8 cellular contexts compared by ENCODE assay signal in the genomic region with DNA sequence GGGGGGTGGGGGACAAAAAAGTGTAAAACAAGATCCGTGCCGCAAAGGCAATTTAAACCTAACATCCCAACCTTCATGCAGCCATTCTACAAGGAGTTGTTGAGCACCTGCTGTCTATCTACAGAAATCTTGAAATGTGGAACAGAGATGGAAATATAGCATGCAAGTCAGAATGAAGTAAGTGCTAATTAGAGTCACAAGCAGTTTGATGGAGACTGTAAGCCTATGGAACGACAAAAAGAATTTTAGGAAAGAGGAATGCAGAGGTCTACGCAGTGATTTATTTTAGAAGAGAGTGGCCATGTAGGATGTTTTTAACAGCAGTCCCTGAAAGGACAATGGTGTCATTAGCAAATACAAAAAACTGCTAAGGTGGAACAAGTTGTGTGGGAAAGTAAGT. TPM values are rescaled to one million over a fixed set of nuclear protein-coding genes. Genes with fewer than 3 reads are reported as not detected.
DNase-seq lines count a peak whose midpoint lies in the region; ATAC-seq and TF ChIP-seq lines count a peak whose summit lies in the region.

No MANE protein-coding gene starts in this region.

- no peaks in the 10 kb centered on the region for H3K9me3 ChIP-seq in BLaER1 treated with 17β-estradiol and CSF1 and Interleukin-3, amounts not matched to agents 10 nM and 100 nM (replicated peaks in 1 of 11)
- H3K9me3 ChIP-seq in colonic mucosa, result no peaks in the 10 kb centered on the region

- no peak for ATAC-seq in natural killer cell treated with Interleukin-12 subunit alpha and Interleukin-12 subunit beta and Interleukin-15 and Interleukin-18, amount 100 ng/mL, for 72 hours
- no peak for ATAC-seq in GM19397 (IDR thresholded peaks at IDR 0.05; ENCODE audit: unreplicated experiment)
- no peak for ATAC-seq in GM18909 (IDR thresholded peaks at IDR 0.05; ENCODE audit: poor library complexity, unreplicated experiment)
- no peak for ATAC-seq in esophagus mucosa

- H3K27ac ChIP-seq in BLaER1 treated with 17β-estradiol and CSF1 and Interleukin-3, amounts not matched to agents 10 nM and 100 nM, result peak overlapping the region; percentile 51 to 89 (median 80); a peak in 21 of 22 replicates
- H3K27ac ChIP-seq in colonic mucosa, result peak overlapping the region; percentile 44

- intact Hi-C loops in colonic mucosa (cut with DNase I), result loop anchor here (10.0 kb wide), 1 partner anchor 308 kb away; the partner anchor contains the start of gene CPOX

- H3K4me1 Mint-ChIP-seq in IgD-negative memory B cell, result peaks cover 8 to 12% (median 11%) of the 10 kb centered on the region in 3 donors
- peaks cover 11 to 13% of the 10 kb centered on the region in 2 donors for H3K4me1 Mint-ChIP-seq in natural killer cell treated with Interleukin-12 subunit alpha and Interleukin-12 subunit beta and Interleukin-15 and Interleukin-18, amount 100 ng/mL, for 72 hours (ENCODE audit: low read depth in 2 of 2)

- H3K4me1 ChIP-seq in BLaER1 treated with 17β-estradiol and CSF1 and Interleukin-3, amounts not matched to agents 10 nM and 100 nM, result peaks cover 12 to 24% (median 17%) of the 10 kb centered on the region in 10 experiments
- no peaks in the 10 kb centered on the region for H3K4me1 ChIP-seq in colonic mucosa

- H3K27me3 Mint-ChIP-seq in IgD-negative memory B cell, result peaks cover 11% of the 10 kb centered on the region
- H3K27me3 Mint-ChIP-seq in natural killer cell treated with Interleukin-12 subunit alpha and Interleukin-12 subunit beta and Interleukin-15 and Interleukin-18, amount 100 ng/mL, for 72 hours, result peaks cover 22 to 23% of the 10 kb centered on the region in 2 donors

- H3K27me3 ChIP-seq in BLaER1 treated with 17β-estradiol and CSF1 and Interleukin-3, amounts not matched to agents 10 nM and 100 nM, result no peaks in the 10 kb centered on the region
- H3K27me3 ChIP-seq in colonic mucosa, result no peaks in the 10 kb centered on the region

- peaks cover 0 to 1% (median 0%) of the 10 kb centered on the region in 3 donors for H3K9me3 Mint-ChIP-seq in IgD-negative memory B cell
- H3K9me3 Mint-ChIP-seq in natural killer cell treated with Interleukin-12 subunit alpha and Interleukin-12 subunit beta and Interleukin-15 and Interleukin-18, amount 100 ng/mL, for 72 hours, result no peaks in the 10 kb centered on the region

- H3K27ac Mint-ChIP-seq in IgD-negative memory B cell, result peak overlapping the region in 1 of 3 donors; percentile 24
- peak overlapping the region; percentile 54 to 63 for H3K27ac Mint-ChIP-seq in natural killer cell treated with Interleukin-12 subunit alpha and Interleukin-12 subunit beta and Interleukin-15 and Interleukin-18, amount 100 ng/mL, for 72 hours

- H3K36me3 ChIP-seq in BLaER1 treated with 17β-estradiol and CSF1 and Interleukin-3, amounts not matched to agents 10 nM and 100 nM, result no peaks in the 10 kb centered on the region
- no peaks in the 10 kb centered on the region for H3K36me3 ChIP-seq in colonic mucosa

- H3K4me3 ChIP-seq in BLaER1 treated with 17β-estradiol and CSF1 and Interleukin-3, amounts not matched to agents 10 nM and 100 nM, result peak overlapping the region; percentile 70 to 99 (median 91)
- peak overlapping the region; percentile 89 for H3K4me3 ChIP-seq in colonic mucosa

- H3K4me2 ChIP-seq in BLaER1 treated with 17β-estradiol and CSF1 and Interleukin-3, amounts not matched to agents 10 nM and 100 nM, result peak overlapping the region; percentile 70 to 89 (median 81)

- no peaks in the 10 kb centered on the region for H3K36me3 Mint-ChIP-seq in IgD-negative memory B cell
- H3K36me3 Mint-ChIP-seq in natural killer cell treated with Interleukin-12 subunit alpha and Interleukin-12 subunit beta and Interleukin-15 and Interleukin-18, amount 100 ng/mL, for 72 hours, result no peaks in the 10 kb centered on the region

- DNase-seq in colonic mucosa (no peak), NOMO-1 treated with DMSO at 0.1 percent for 48 hours (lab: John Stamatoyannopoulos, UW; ENCODE audit: unreplicated experiment) (no peak)
- no peak for DNase-seq in natural killer cell treated with Interleukin-12 subunit alpha and Interleukin-12 subunit beta and Interleukin-15 and Interleukin-18, amount 100 ng/mL, for 72 hours (ENCODE audit: low spot score)

- H4K20me1 ChIP-seq in BLaER1 treated with 17β-estradiol and CSF1 and Interleukin-3, amounts not matched to agents 10 nM and 100 nM, result peaks cover 0 to 18% (median 0%) of the 10 kb centered on the region in 11 experiments; a peak in 2 of 22 replicates

- no peak for TF ChIP-seq CTCF in colonic mucosa (IDR thresholded peaks at IDR 0.05)

- peak overlapping the region; percentile 78 to 95 (median 91) for H3K9ac ChIP-seq in BLaER1 treated with 17β-estradiol and CSF1 and Interleukin-3, amounts not matched to agents 10 nM and 100 nM
- H3K9ac ChIP-seq in colonic mucosa (ENCODE audit: low read depth in 2 of 2, low read length in 2 of 2), result peak overlapping the region in 1 of 2 donors; percentile 51

- peak overlapping the region; percentile 87 to 99 (median 97) for H3K4me3 Mint-ChIP-seq in IgD-negative memory B cell
- peak overlapping the region; percentile 92 for H3K4me3 Mint-ChIP-seq in natural killer cell treated with Interleukin-12 subunit alpha and Interleukin-12 subunit beta and Interleukin-15 and Interleukin-18, amount 100 ng/mL, for 72 hours

RNA-seq across cellular contexts. Expression of gene DCBLD2, which starts 0.8 kb away (rescaled TPM):
- not detected for polyA plus RNA-seq in IgD-negative memory B cell
- total RNA-seq in colonic mucosa (10 to 100 TPM; 12.8 to 13.0 TPM), esophagus mucosa (6.7 TPM)
- 1 to 10 TPM; 1.6 TPM for total RNA-seq in natural killer cell treated with Interleukin-12 subunit alpha and Interleukin-12 subunit beta and Interleukin-15 and Interleukin-18, amount 100 ng/mL, for 72 hours
